Comparison of ENCODE assay signal across 20 cellular contexts in genomic region chr11:25159341-25159740, GRCh38.
DNase-seq lines count a peak whose midpoint lies in the region; ATAC-seq and TF ChIP-seq lines count a peak whose summit lies in the region.
"Had no signal": no experiment of that assay in that cellular context is flagged by ENCODE, and none has a peak within 500 bp of the region (broad histone marks: within the 10 kb centered on the region; RNA-seq: fewer than 3 reads in every experiment).

No MANE protein-coding gene starts in this region.

- in situ Hi-C loops in astrocyte of the cerebellum (cut with HindIII; ENCODE audit: low sequenced_read_pairs), result no loop called here

- H3K27me3 ChIP-seq in right cardiac atrium (ENCODE audit: control insufficient read depth, insufficient read depth), result no peaks in the 10 kb centered on the region
- no peaks in the 10 kb centered on the region for H3K27me3 ChIP-seq in fibroblast of lung (ENCODE audit: control insufficient read depth, insufficient read depth, low read length)
- no peaks in the 10 kb centered on the region for H3K27me3 ChIP-seq in PC-9 (ENCODE audit: insufficient read depth, low read depth)
- H3K27me3 ChIP-seq in MM.1S (replicated peaks; ENCODE audit: insufficient read depth, low read length), result no peaks in the 10 kb centered on the region
- H3K27me3 ChIP-seq: BLaER1 treated with 17β-estradiol and CSF1 and Interleukin-3, amounts not matched to agents 10 nM and 100 nM; Peyer's patch had no signal

- H3K9me2 ChIP-seq in PC-9 (ENCODE audit: insufficient read depth) (no peaks in the 10 kb centered on the region), MM.1S (replicated peaks; ENCODE audit: insufficient read depth, low read length) (no peaks in the 10 kb centered on the region)

- no peak overlapping the region for H3K27ac ChIP-seq in right cardiac atrium (ENCODE audit: low read length)
- H3K27ac ChIP-seq in fibroblast of lung (ENCODE audit: insufficient read depth, low read length), result no peak overlapping the region
- H3K27ac ChIP-seq in PC-9, result no peak overlapping the region
- no peak overlapping the region for H3K27ac ChIP-seq in MM.1S (ENCODE audit: low read length)
- H3K27ac ChIP-seq: BLaER1 treated with 17β-estradiol and CSF1 and Interleukin-3, amounts not matched to agents 10 nM and 100 nM; Peyer's patch had no signal

- CTCF ChIA-PET in PC-9 (lab: Charles Lee), result no interaction called here

- WGBS in right cardiac atrium, result 77% methylated on average over 2 of the region's 2 CpGs

- no peak overlapping the region for H3K4me3 ChIP-seq in right cardiac atrium (ENCODE audit: low read length)
- no peak overlapping the region for H3K4me3 ChIP-seq in astrocyte of the cerebellum (ENCODE audit: low read depth, low read length)
- H3K4me3 ChIP-seq in fibroblast of lung (replicated peaks in 1 of 4; ENCODE audit: control extremely low read depth in 1 of 4, insufficient read depth in 1 of 4, low read depth in 3 of 4, low read length in 4 of 4), result no peak overlapping the region
- no peak overlapping the region for H3K4me3 ChIP-seq in PC-9
- no peak overlapping the region for H3K4me3 ChIP-seq in MM.1S (ENCODE audit: low read length)
- H3K4me3 ChIP-seq: BLaER1 treated with 17β-estradiol and CSF1 and Interleukin-3, amounts not matched to agents 10 nM and 100 nM; Peyer's patch had no signal

- H2AFZ ChIP-seq in fibroblast of lung (ENCODE audit: low read length) (no peak overlapping the region), PC-9 (no peak overlapping the region), MM.1S (ENCODE audit: low read length) (no peak overlapping the region)

- H3K4me2 ChIP-seq in fibroblast of lung (ENCODE audit: extremely low read depth, insufficient read depth, low read length) (no peak overlapping the region), PC-9 (no peak overlapping the region), MM.1S (ENCODE audit: low read depth, low read length) (no peak overlapping the region)
- H3K4me2 ChIP-seq: BLaER1 treated with 17β-estradiol and CSF1 and Interleukin-3, amounts not matched to agents 10 nM and 100 nM had no signal

- TF ChIP-seq CTCF in astrocyte of the cerebellum (IDR thresholded peaks at IDR 0.05; ENCODE audit: low read depth, low read length, missing control alignments), result no peak
- no peak for TF ChIP-seq CTCF in fibroblast of lung (conservative IDR thresholded peaks at IDR 0.05 in 1 of 2, IDR thresholded peaks at IDR 0.05 in 1 of 2; ENCODE audit: low read depth in 1 of 2, low read length in 2 of 2)
- TF ChIP-seq CTCF in PC-9 (conservative IDR thresholded peaks at IDR 0.05), result no peak
- no peak for TF ChIP-seq CTCF in MM.1S (IDR thresholded peaks at IDR 0.05; ENCODE audit: low read length)

- H3K36me3 ChIP-seq in fibroblast of lung (ENCODE audit: control insufficient read depth, insufficient read depth, low read length) (no peaks in the 10 kb centered on the region), PC-9 (ENCODE audit: low read depth) (no peaks in the 10 kb centered on the region), MM.1S (replicated peaks; ENCODE audit: insufficient read depth, low read length) (no peaks in the 10 kb centered on the region)
- H3K36me3 ChIP-seq: BLaER1 treated with 17β-estradiol and CSF1 and Interleukin-3, amounts not matched to agents 10 nM and 100 nM; Peyer's patch had no signal

- H4K20me1 ChIP-seq in fibroblast of lung (ENCODE audit: control insufficient read depth, extremely low read depth, insufficient read depth, low read length) (no peaks in the 10 kb centered on the region), PC-9 (ENCODE audit: insufficient read depth) (no peaks in the 10 kb centered on the region; the same call in 1 of the 2 replicates), MM.1S (ENCODE audit: insufficient read depth, low read length) (no peaks in the 10 kb centered on the region)
- H4K20me1 ChIP-seq: BLaER1 treated with 17β-estradiol and CSF1 and Interleukin-3, amounts not matched to agents 10 nM and 100 nM had no signal

- no peaks in the 10 kb centered on the region for H3K4me1 ChIP-seq in right cardiac atrium (ENCODE audit: control insufficient read depth, insufficient read depth, low read length)
- no peaks in the 10 kb centered on the region for H3K4me1 ChIP-seq in fibroblast of lung (ENCODE audit: control insufficient read depth, extremely low read depth, insufficient read depth, low read length)
- no peaks in the 10 kb centered on the region for H3K4me1 ChIP-seq in PC-9 (replicated peaks; ENCODE audit: insufficient read depth)
- 0 out of 2 replicates have a peak, but pooled peaks cover 1% of the 10 kb centered on the region for H3K4me1 ChIP-seq in MM.1S (ENCODE audit: low read length)
- H3K4me1 ChIP-seq: BLaER1 treated with 17β-estradiol and CSF1 and Interleukin-3, amounts not matched to agents 10 nM and 100 nM; Peyer's patch had no signal

- no TSS peak for BruUV-seq in PC-9 (replicated peaks; lab: Mats Ljungman, UMichigan)

- H3F3A ChIP-seq in PC-9 (ENCODE audit: insufficient read depth, low read depth) (no peaks in the 10 kb centered on the region), MM.1S (ENCODE audit: insufficient read depth, low read length) (no peaks in the 10 kb centered on the region)

- no peak overlapping the region for H3K9ac ChIP-seq in fibroblast of lung (ENCODE audit: insufficient read depth, low read length)
- no peak overlapping the region for H3K9ac ChIP-seq in MM.1S (ENCODE audit: low read length)
- H3K9ac ChIP-seq: BLaER1 treated with 17β-estradiol and CSF1 and Interleukin-3, amounts not matched to agents 10 nM and 100 nM had no signal

- intact Hi-C loops in right cardiac atrium (cut with DNase I) (no loop called here), Right ventricle myocardium superior (cut with DNase I) (no loop called here), PC-9 (cut with micrococcal nuclease; ENCODE audit: unreplicated experiment) (no loop called here)

- ATAC-seq in right cardiac atrium (no peak), Right ventricle myocardium superior (ENCODE audit: poor library complexity) (no peak), HG02678 (IDR thresholded peaks at IDR 0.05; ENCODE audit: unreplicated experiment) (no peak)
- ATAC-seq: Right ventricle myocardium inferior had no signal

- H3K9me3 ChIP-seq in right cardiac atrium (ENCODE audit: control insufficient read depth, low read length) (no peaks in the 10 kb centered on the region), fibroblast of lung (ENCODE audit: control insufficient read depth, insufficient read depth, low read depth, low read length) (no peaks in the 10 kb centered on the region), PC-9 (ENCODE audit: insufficient read depth, low read depth) (no peaks in the 10 kb centered on the region), MM.1S (replicated peaks; ENCODE audit: insufficient read depth, low read length) (no peaks in the 10 kb centered on the region)
- H3K9me3 ChIP-seq: BLaER1 treated with 17β-estradiol and CSF1 and Interleukin-3, amounts not matched to agents 10 nM and 100 nM; Peyer's patch had no signal

- DNase-seq in right cardiac atrium (peak in 2 of 3 donors; percentile 7 to 19), Right ventricle myocardium superior (no peak), astrocyte of the cerebellum (ENCODE audit: low read depth) (peak; percentile 6), fibroblast of lung (ENCODE audit: low read depth in 2 of 2) (peak; percentile 28 to 79), PC-9 (no peak), MM.1S (no peak), COR-L47 (lab: John Stamatoyannopoulos, UW) (no peak)
- DNase-seq: 8988T; CD4-positive, alpha-beta memory T cell; Karpas-422; NCI-H1092 treated with DMSO at 0.1 percent for 48 hours; NCI-H1436 treated with DMSO at 0.1 percent for 48 hours; NCI-H1930; NCI-H226; NCI-H524; NCI-H774; Peyer's patch had no signal

- H3K79me2 ChIP-seq in fibroblast of lung (ENCODE audit: control insufficient read depth, insufficient read depth, low read length) (no peaks in the 10 kb centered on the region), PC-9 (ENCODE audit: low read depth) (no peaks in the 10 kb centered on the region), MM.1S (ENCODE audit: low read length) (no peaks in the 10 kb centered on the region)

- POLR2A ChIA-PET in PC-9 (lab: Charles Lee; ENCODE audit: unreplicated experiment), result no interaction called here

Comparison
In these comparisons a context has a peak if more than half of its experiments do, and no peak if none do; other contexts are left out.
1. DNase-seq: peak in right cardiac atrium (2 of 3), astrocyte of the cerebellum (single experiment) and fibroblast of lung (2 of 2); none in Right ventricle myocardium superior (single experiment), PC-9 (0 of 2), MM.1S (single experiment) and COR-L47 (single experiment).